Comparison of ENCODE assay signal across 8 cellular contexts in the genomic region with DNA sequence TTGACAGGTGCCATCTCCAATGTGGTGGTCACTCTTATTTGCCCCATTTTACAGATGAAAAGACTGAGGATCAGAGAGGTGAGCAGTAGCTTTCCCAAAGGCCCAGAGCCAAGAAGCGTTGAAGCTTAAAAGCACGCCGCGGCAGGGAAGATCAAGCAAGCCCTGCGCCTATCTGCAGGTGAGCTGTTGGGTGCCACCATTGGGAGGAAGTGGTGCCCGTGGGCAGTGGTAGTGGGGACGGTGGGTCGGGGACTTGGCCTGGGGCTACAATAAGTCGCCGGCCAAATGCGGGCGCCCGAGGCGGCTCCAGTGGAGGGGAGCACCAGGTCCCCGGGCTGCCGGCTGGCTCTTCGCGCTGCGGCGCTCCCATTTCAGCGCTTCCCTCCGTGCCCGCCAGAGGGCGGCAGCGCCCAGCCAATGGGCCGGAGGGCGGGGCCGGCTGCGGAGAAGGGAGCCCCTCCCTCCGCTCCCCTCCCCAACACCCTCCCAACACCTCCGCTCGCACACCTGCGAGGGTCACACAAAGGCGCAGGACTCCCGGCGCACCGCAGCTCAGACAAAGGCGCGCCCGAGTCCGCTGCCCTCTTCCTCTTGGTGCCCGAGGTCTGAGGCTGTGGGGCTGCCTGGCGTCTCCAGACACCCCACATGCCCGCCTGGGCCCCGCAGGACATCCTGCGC. TPM values are rescaled to one million over a fixed set of nuclear protein-coding genes. Genes with fewer than 3 reads are reported as not detected.
DNase-seq lines count a peak whose midpoint lies in the region; ATAC-seq and TF ChIP-seq lines count a peak whose summit lies in the region.

No MANE protein-coding gene starts in this region.

- no peaks in the 10 kb centered on the region for H3K36me3 ChIP-seq in lung (ENCODE audit: control insufficient read depth in 2 of 2, insufficient read depth in 2 of 2, low read length in 2 of 2)

- H3K27me3 ChIP-seq in dorsolateral prefrontal cortex, result peaks cover 0 to 21% (median 5%) of the 10 kb centered on the region in 45 donors
- H3K27me3 ChIP-seq in lung (ENCODE audit: control insufficient read depth, insufficient read depth), result peaks cover 5% of the 10 kb centered on the region

- 1 to 4% methylated on average over 24 to 46 of the region's 46 CpGs for WGBS in lung, 2 donors

- H3K4me1 ChIP-seq in lung (ENCODE audit: control insufficient read depth in 2 of 2, insufficient read depth in 2 of 2, low read length in 2 of 2), result peaks cover 0 to 6% of the 10 kb centered on the region in 2 donors

- DNase-seq in EL, result peak; percentile 61
- peak; percentile 33 for DNase-seq in NCI-H460 (ENCODE audit: extremely low read depth, low read depth)
- DNase-seq in activated CD4-positive, alpha-beta T cell treated with anti-CD3 and anti-CD28 coated beads, Interleukin-2, amount 50 U/mL, for 1 hour, result peak; percentile 83
- peak in 9 of 10 donors; percentile 53 to 89 (median 65) for DNase-seq in dorsolateral prefrontal cortex
- peak; percentile 51 for DNase-seq in lung (ENCODE audit: low spot score)
- peak; percentile 72 to 87 (median 80) for DNase-seq in stimulated activated CD4-positive, alpha-beta T cell treated with anti-CD3 and anti-CD28 coated beads, TNF-alpha, amount 100 ng/mL, for 4 hours (ENCODE audit: low read depth in 3 of 3)
- no peak for DNase-seq in epidermal melanocyte (ENCODE audit: insufficient read length, low spot score)

- TF ChIP-seq CTCF in dorsolateral prefrontal cortex (IDR thresholded peaks at IDR 0.05 in 54 of 56, conservative IDR thresholded peaks at IDR 0.05 in 2 of 56; ENCODE audit: low read depth in 1 of 56, partially characterized antibody in 56 of 56) (peak; percentile 74 to 99 (median 98)), lung (IDR thresholded peaks at IDR 0.05; ENCODE audit: control extremely low read depth, extremely low read depth) (peak; percentile 90)

- peak overlapping the region in 13 of 59 donors; percentile 5 to 63 (median 27) for H3K27ac ChIP-seq in dorsolateral prefrontal cortex
- H3K27ac ChIP-seq in lung (ENCODE audit: low read depth in 1 of 2, low read length in 1 of 2), result no peak overlapping the region

- ATAC-seq in HG03045 (IDR thresholded peaks at IDR 0.05; ENCODE audit: unreplicated experiment) (peak; percentile 35), lung (ENCODE audit: insufficient read depth, low FRiP score) (peak; percentile 81)

- H3K9me3 ChIP-seq in lung (ENCODE audit: control insufficient read depth in 2 of 2, insufficient read depth in 1 of 2, low read length in 1 of 2), result peaks cover 0 to 3% of the 10 kb centered on the region in 2 donors

- intact Hi-C loops in dorsolateral prefrontal cortex (cut with DNase I), result loop anchor here (1.0 to 10.0 kb wide), 3 partner anchors 51 to 192 kb away; partner anchors contain the start of gene MEGF8 (in 1 of the 2)

- H3K4me3 ChIP-seq in dorsolateral prefrontal cortex (peak overlapping the region; percentile 23 to 67 (median 48)), lung (no peak overlapping the region)

RNA-seq across cellular contexts. Expression of gene POU2F2, which starts 0.7 kb away (rescaled TPM):
- 0.02 TPM in 1 of 2 replicates, not detected in the other for total RNA-seq in NCI-H460 (2014; rRNA removed; shearing (Covaris generic))
- polyA plus RNA-seq in NCI-H460 (2014; cell fraction: nucleus; rRNA removed), result not detected in 2 replicates
- total RNA-seq in dorsolateral prefrontal cortex, result 10 to 100 TPM in 65 of 120 experiments, 1 to 10 TPM in 55; 4.7 to 20.8 (median 10.2) TPM
- total RNA-seq in lung, result 1 to 10 TPM; 3.2 to 7.6 TPM
- polyA plus RNA-seq in lung, result 10 to 100 TPM in 1 of 2 donors, 1 to 10 TPM in 1; 1.9 to 11.9 TPM

RNA-seq across cellular contexts. Expression of gene ZNF574, which starts 57.0 kb away (rescaled TPM):
- total RNA-seq in NCI-H460 (2014; rRNA removed; shearing (Covaris generic)), result 8.4 and 8.7 TPM in 2 replicates
- 2.4 and 5.0 TPM in 2 replicates for polyA plus RNA-seq in NCI-H460 (2014; cell fraction: nucleus; rRNA removed)
- total RNA-seq in dorsolateral prefrontal cortex (10 to 100 TPM in 119 of 120 experiments, 1 to 10 TPM in 1; 10.0 to 20.4 (median 14.5) TPM), lung (10 to 100 TPM; 11.5 to 13.7 TPM)
- 1 to 10 TPM; 6.8 to 8.6 TPM for polyA plus RNA-seq in lung
